ENCODE assay signal across 1 cellular context in the genomic region with DNA sequence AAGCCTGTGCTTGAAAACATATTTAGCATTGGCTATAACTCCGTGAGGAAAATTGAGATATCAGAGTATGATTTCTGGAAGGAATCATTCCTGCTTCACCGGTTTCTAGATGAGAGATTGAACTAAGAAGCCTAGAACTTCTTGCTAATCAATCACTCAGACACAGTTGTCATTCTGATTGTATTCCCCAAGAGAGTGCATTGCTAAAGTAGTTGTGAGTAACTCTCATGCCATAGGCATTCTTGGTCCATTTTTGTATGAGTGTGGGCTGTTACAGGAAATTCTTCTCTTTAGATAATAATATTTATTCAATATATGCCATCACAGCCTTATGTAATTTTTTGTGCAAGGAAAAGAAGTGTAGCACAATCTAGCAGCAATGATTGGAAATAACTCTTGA.
TF ChIP-seq lines count a peak whose summit lies in the region.

No MANE protein-coding gene starts in this region.

TF ChIP-seq in SK-N-SH, 30 proteins besides CTCF, POLR2A, EP300 and RAD21 (continued from another document):
- no peak for TF ChIP-seq TEAD4 (IDR thresholded peaks at IDR 0.05; ENCODE audit: borderline replicate concordance, insufficient read depth)
- no peak for TF ChIP-seq EZH2phosphoT487 (IDR thresholded peaks at IDR 0.05; ENCODE audit: borderline replicate concordance, low read depth)
- TF ChIP-seq RFX5 (IDR thresholded peaks at IDR 0.05; ENCODE audit: low read length) = no peak
- no peak for TF ChIP-seq NFIC (IDR thresholded peaks at IDR 0.05; ENCODE audit: borderline replicate concordance)
- TF ChIP-seq ELF1 (IDR thresholded peaks at IDR 0.05) = no peak
- TF ChIP-seq, protein P1, sequence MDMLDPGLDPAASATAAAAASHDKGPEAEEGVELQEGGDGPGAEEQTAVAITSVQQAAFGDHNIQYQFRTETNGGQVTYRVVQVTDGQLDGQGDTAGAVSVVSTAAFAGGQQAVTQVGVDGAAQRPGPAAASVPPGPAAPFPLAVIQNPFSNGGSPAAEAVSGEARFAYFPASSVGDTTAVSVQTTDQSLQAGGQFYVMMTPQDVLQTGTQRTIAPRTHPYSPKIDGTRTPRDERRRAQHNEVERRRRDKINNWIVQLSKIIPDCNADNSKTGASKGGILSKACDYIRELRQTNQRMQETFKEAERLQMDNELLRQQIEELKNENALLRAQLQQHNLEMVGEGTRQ (IDR thresholded peaks at IDR 0.05; ENCODE audit: borderline replicate concordance, low read depth, low read length) = no peak
- TF ChIP-seq JUND (IDR thresholded peaks at IDR 0.05) = no peak
- TF ChIP-seq FOXM1 (IDR thresholded peaks at IDR 0.05; ENCODE audit: low read depth) = no peak
- TF ChIP-seq, protein P2, sequence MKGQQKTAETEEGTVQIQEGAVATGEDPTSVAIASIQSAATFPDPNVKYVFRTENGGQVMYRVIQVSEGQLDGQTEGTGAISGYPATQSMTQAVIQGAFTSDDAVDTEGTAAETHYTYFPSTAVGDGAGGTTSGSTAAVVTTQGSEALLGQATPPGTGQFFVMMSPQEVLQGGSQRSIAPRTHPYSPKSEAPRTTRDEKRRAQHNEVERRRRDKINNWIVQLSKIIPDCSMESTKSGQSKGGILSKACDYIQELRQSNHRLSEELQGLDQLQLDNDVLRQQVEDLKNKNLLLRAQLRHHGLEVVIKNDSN (IDR thresholded peaks at IDR 0.05; ENCODE audit: borderline replicate concordance, low read depth) = no peak
